8 cellular contexts compared by ENCODE assay signal in the genomic region with DNA sequence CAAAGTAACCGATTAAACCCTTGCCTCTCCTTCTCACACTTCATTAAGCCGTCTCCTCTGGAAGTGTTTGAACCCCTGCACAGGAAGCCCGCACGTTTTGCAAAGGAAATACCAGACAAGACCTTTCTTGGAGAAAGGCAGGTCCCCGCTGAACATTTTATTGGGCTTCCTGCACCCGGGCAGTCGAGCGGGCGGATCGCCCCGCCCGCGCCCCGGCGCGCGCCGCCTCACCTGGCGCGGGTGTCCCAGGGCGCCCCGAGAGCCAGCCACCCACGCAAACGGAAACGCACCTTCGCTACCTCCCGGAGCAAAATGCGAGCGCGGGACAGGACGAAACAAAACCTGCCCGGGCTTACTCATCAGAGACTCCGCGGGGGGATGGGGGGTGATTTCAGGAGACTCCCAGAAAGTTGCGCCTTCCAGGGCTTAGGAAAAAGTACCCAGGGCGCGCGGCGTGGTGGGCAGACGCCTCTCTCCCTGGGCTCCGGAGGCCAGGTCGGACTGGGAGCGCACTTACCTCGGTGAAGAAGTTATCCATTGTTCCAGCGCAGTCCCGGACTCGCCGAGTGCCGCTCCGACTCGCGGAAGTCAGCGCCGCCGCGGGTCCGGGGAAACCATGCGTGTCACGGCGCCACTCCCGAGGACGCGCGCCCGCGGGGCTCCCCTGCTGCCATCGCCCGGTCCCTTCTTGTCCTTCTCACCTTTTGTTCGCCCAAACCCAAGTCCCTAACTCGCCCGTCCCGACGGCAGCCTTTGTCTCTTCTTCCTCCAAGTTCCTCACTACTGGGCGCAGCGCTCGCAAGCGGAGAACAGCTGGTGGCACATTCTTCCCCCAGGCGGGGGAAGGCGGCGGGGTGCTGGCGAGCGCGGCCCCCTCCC. TPM values are rescaled to one million over a fixed set of nuclear protein-coding genes. Genes with fewer than 3 reads are reported as not detected.
A peak's percentile ranks its signal among the peaks of the same experiment; 100 is the strongest.
DNase-seq lines count a peak whose midpoint lies in the region; ATAC-seq and TF ChIP-seq lines count a peak whose summit lies in the region.

No MANE protein-coding gene starts in this region.

- H3K9ac ChIP-seq in ES-I3 (ENCODE audit: low read depth, low read length): peak overlapping the region; percentile 91

- H3K27ac ChIP-seq in aorta (ENCODE audit: low read depth in 1 of 2, low read length in 2 of 2): no peak overlapping the region

- DNase-seq in LNCaP clone FGC (ENCODE audit: low read depth) (no peak), fibroblast of pulmonary artery (ENCODE audit: low read depth) (no peak), aorta (peak; percentile 69 to 86), HuH-7 (ENCODE audit: low spot score) (no peak)
- DNase-seq in activated CD4-positive, alpha-beta T cell treated with anti-CD3 and anti-CD28 coated beads, Interleukin-2, amount 50 U/mL, for 48 hours: peak; percentile 17 to 19
- no peak for DNase-seq in natural killer cell treated with Interleukin-12 subunit alpha and Interleukin-12 subunit beta and Interleukin-15 and Interleukin-18, amount 100 ng/mL, for 72 hours (ENCODE audit: low spot score)

- peaks cover 5 to 7% of the 10 kb centered on the region in 2 donors for H3K4me1 Mint-ChIP-seq in natural killer cell treated with Interleukin-12 subunit alpha and Interleukin-12 subunit beta and Interleukin-15 and Interleukin-18, amount 100 ng/mL, for 72 hours (ENCODE audit: low read depth in 2 of 2)

- peaks cover 12% of the 10 kb centered on the region for H3K36me3 Mint-ChIP-seq in natural killer cell treated with Interleukin-12 subunit alpha and Interleukin-12 subunit beta and Interleukin-15 and Interleukin-18, amount 100 ng/mL, for 72 hours

- intact Hi-C loops in aorta (cut with DNase I): loop anchor here (2.0 to 10.0 kb wide), 8 partner anchors 62 to 252 kb away; no protein-coding TSS in a partner anchor

- no peaks in the 10 kb centered on the region for H3K9me3 ChIP-seq in ES-I3 (ENCODE audit: control insufficient read depth, insufficient read depth, low read length)
- H3K9me3 ChIP-seq in aorta (ENCODE audit: control insufficient read depth, low read length): no peaks in the 10 kb centered on the region

- WGBS in aorta, 2 donors: 1 to 2% methylated on average over 82 to 83 of the region's 83 CpGs

- H3K4me3 Mint-ChIP-seq in natural killer cell treated with Interleukin-12 subunit alpha and Interleukin-12 subunit beta and Interleukin-15 and Interleukin-18, amount 100 ng/mL, for 72 hours: peak overlapping the region; percentile 52

- H3K9me3 Mint-ChIP-seq in natural killer cell treated with Interleukin-12 subunit alpha and Interleukin-12 subunit beta and Interleukin-15 and Interleukin-18, amount 100 ng/mL, for 72 hours: peaks cover 3% of the 10 kb centered on the region

- no peak overlapping the region for H3K27ac Mint-ChIP-seq in natural killer cell treated with Interleukin-12 subunit alpha and Interleukin-12 subunit beta and Interleukin-15 and Interleukin-18, amount 100 ng/mL, for 72 hours

- H3K4me1 ChIP-seq in ES-I3 (ENCODE audit: insufficient read depth, low read length): peaks cover 24% of the 10 kb centered on the region
- no peaks in the 10 kb centered on the region for H3K4me1 ChIP-seq in aorta (ENCODE audit: control insufficient read depth in 1 of 2, insufficient read depth in 2 of 2, low read length in 2 of 2)

- H3K4me3 ChIP-seq in LNCaP clone FGC (ENCODE audit: low read depth, low read length) (peak overlapping the region; percentile 87), fibroblast of pulmonary artery (replicated peaks; ENCODE audit: low read depth, low read length) (peak overlapping the region; percentile 96), aorta (ENCODE audit: low read length in 2 of 2) (peak overlapping the region; percentile 31 to 59)

- peak; percentile 41 for ATAC-seq in GM21737 (IDR thresholded peaks at IDR 0.05; ENCODE audit: unreplicated experiment)
- peak; percentile 24 to 34 for ATAC-seq in natural killer cell treated with Interleukin-12 subunit alpha and Interleukin-12 subunit beta and Interleukin-15 and Interleukin-18, amount 100 ng/mL, for 72 hours
- peak; percentile 37 for ATAC-seq in aorta (ENCODE audit: low FRiP score)

- H3K27me3 ChIP-seq in aorta (ENCODE audit: control insufficient read depth in 1 of 2, insufficient read depth in 2 of 2, low read length in 1 of 2): no peaks in the 10 kb centered on the region

- H3K27me3 Mint-ChIP-seq in natural killer cell treated with Interleukin-12 subunit alpha and Interleukin-12 subunit beta and Interleukin-15 and Interleukin-18, amount 100 ng/mL, for 72 hours: peaks cover 25 to 30% of the 10 kb centered on the region in 2 donors

- no peaks in the 10 kb centered on the region for H3K36me3 ChIP-seq in ES-I3 (ENCODE audit: insufficient read depth, low read length)
- H3K36me3 ChIP-seq in aorta (ENCODE audit: control insufficient read depth in 1 of 2, insufficient read depth in 2 of 2, low read length in 1 of 2): no peaks in the 10 kb centered on the region

- TF ChIP-seq CTCF in LNCaP clone FGC (IDR thresholded peaks at IDR 0.05; ENCODE audit: control insufficient read depth, extremely low read depth, insufficient read depth) (no peak), fibroblast of pulmonary artery (IDR thresholded peaks at IDR 0.05; ENCODE audit: low read length, missing control alignments) (no peak)

RNA-seq across cellular contexts. Expression of gene MYO10, which starts 0.6 kb away (rescaled TPM):
- not detected for total RNA-seq in natural killer cell treated with Interleukin-12 subunit alpha and Interleukin-12 subunit beta and Interleukin-15 and Interleukin-18, amount 100 ng/mL, for 72 hours
- total RNA-seq in aorta: 10 to 100 TPM; 17.6 to 19.8 TPM
- polyA plus RNA-seq in aorta: 1 to 10 TPM; 4.8 to 5.3 TPM

Comparison
In these comparisons a context has a peak if more than half of its experiments do, and no peak if none do; other contexts are left out.
1. DNase-seq: peak in activated CD4-positive, alpha-beta T cell treated with anti-CD3 and anti-CD28 coated beads, Interleukin-2, amount 50 U/mL, for 48 hours (2 of 2) and aorta (2 of 2); none in LNCaP clone FGC (single experiment), fibroblast of pulmonary artery (single experiment), natural killer cell treated with Interleukin-12 subunit alpha and Interleukin-12 subunit beta and Interleukin-15 and Interleukin-18, amount 100 ng/mL, for 72 hours (single experiment) and HuH-7 (single experiment).
2. H3K4me3 ChIP-seq: peak in every context shown above with its lines; median percentile 96 in fibroblast of pulmonary artery; 87 in LNCaP clone FGC; 45 in aorta.
3. RNA of gene MYO10, which starts 0.6 kb away (total RNA-seq): 17.6 to 19.8 TPM in aorta; not detected in natural killer cell treated with Interleukin-12 subunit alpha and Interleukin-12 subunit beta and Interleukin-15 and Interleukin-18, amount 100 ng/mL, for 72 hours; every median in the first group is over 10 times any median in the second.
4. Peak in every context shown above with its lines, with median percentiles within 50 percentile points of each other: ATAC-seq.